Comparison of ENCODE assay signal across 27 cellular contexts in genomic region chr2:224190871-224191270, GRCh38.
DNase-seq lines count a peak whose midpoint lies in the region; ATAC-seq and TF ChIP-seq lines count a peak whose summit lies in the region.
"Had no signal": no experiment of that assay in that cellular context is flagged by ENCODE, and none has a peak within 500 bp of the region (broad histone marks: within the 10 kb centered on the region; RNA-seq: fewer than 3 reads in every experiment).

No MANE protein-coding gene starts in this region.

- no peaks in the 10 kb centered on the region for H3K4me1 Mint-ChIP-seq in activated T-cell treated with anti-CD3 and anti-CD28 coated beads, Interleukin-2, amount 50 U/mL, for 24 hours (ENCODE audit: low read depth)
- H3K4me1 Mint-ChIP-seq: activated naive CD4-positive, alpha-beta T cell treated with anti-CD3 and anti-CD28 coated beads, Interleukin-2, amount 50 U/mL, for 24 hours; activated T-helper 17 cell treated with anti-CD3 and anti-CD28 coated beads, Interleukin-2, amount 50 U/mL, for 72 hours; immature natural killer cell; naive thymus-derived CD8-positive, alpha-beta T cell had no signal

- ATAC-seq in HG03139 (IDR thresholded peaks at IDR 0.05; ENCODE audit: unreplicated experiment), result no peak
- ATAC-seq: activated T-helper 17 cell treated with anti-CD3 and anti-CD28 coated beads, Interleukin-2, amount 50 U/mL, for 72 hours; left lobe of liver; naive thymus-derived CD8-positive, alpha-beta T cell had no signal

- peak; percentile 62 for DNase-seq in AG20443 (ENCODE audit: low spot score)
- peak; percentile 36 for DNase-seq in M059J (ENCODE audit: low read depth)
- peak; percentile 54 for DNase-seq in fibroblast of mammary gland (ENCODE audit: low read depth)
- peak; percentile 16 for DNase-seq in renal cortical epithelial cell (ENCODE audit: low read depth)
- no peak for DNase-seq in HT-29 (ENCODE audit: low spot score)
- DNase-seq in NCI-H2029 treated with DMSO at 0.1 percent for 48 hours (lab: John Stamatoyannopoulos, UW), result no peak
- DNase-seq in activated T-cell treated with anti-CD3 and anti-CD28 coated beads, Interleukin-2, amount 50 U/mL, for 24 hours, result no peak
- DNase-seq: activated CD4-positive, alpha-beta T cell treated with anti-CD3 and anti-CD28 coated beads, Interleukin-2, amount 50 U/mL, for 1 hour; activated CD8-positive, alpha-beta memory T cell treated with anti-CD3 and anti-CD28 coated beads, Interleukin-2, amount 50 U/mL, for 4 hours; AML-193; cerebellar nuclear complex; foreskin melanocyte; H7; hippocampal formation; immature natural killer cell; naive thymus-derived CD8-positive, alpha-beta T cell; NCI-H1092 treated with DMSO at 0.1 percent for 48 hours; NCI-H2081 treated with DMSO at 0.1 percent for 48 hours; NCI-H446; retina; stimulated activated CD4-positive, alpha-beta T cell treated with anti-CD3 and anti-CD28 coated beads, Interleukin-12 subunit alpha, Interleukin-12 subunit beta, amount 100 ng/mL, for 4 hours; stimulated activated naive CD4-positive, alpha-beta T cell treated with Interleukin-2 at 50 U/mL for 16 hours had no signal

- H3K9me3 Mint-ChIP-seq in activated T-cell treated with anti-CD3 and anti-CD28 coated beads, Interleukin-2, amount 50 U/mL, for 24 hours, result peaks cover 8% of the 10 kb centered on the region

- H3K27me3 Mint-ChIP-seq in activated T-cell treated with anti-CD3 and anti-CD28 coated beads, Interleukin-2, amount 50 U/mL, for 24 hours, result peaks cover 2% of the 10 kb centered on the region

- TF ChIP-seq CTCF in fibroblast of mammary gland (conservative IDR thresholded peaks at IDR 0.05; ENCODE audit: control insufficient read depth, insufficient read depth, low read depth, low read length), result no peak

- H3K27ac Mint-ChIP-seq in activated T-cell treated with anti-CD3 and anti-CD28 coated beads, Interleukin-2, amount 50 U/mL, for 24 hours, result no peak overlapping the region
- H3K27ac Mint-ChIP-seq: activated naive CD4-positive, alpha-beta T cell treated with anti-CD3 and anti-CD28 coated beads, Interleukin-2, amount 50 U/mL, for 24 hours; activated T-helper 17 cell treated with anti-CD3 and anti-CD28 coated beads, Interleukin-2, amount 50 U/mL, for 72 hours; immature natural killer cell; mesothelial cell of epicardium; naive thymus-derived CD8-positive, alpha-beta T cell had no signal

- H3K4me3 ChIP-seq in fibroblast of mammary gland (ENCODE audit: control insufficient read depth, low read depth, low read length), result no peak overlapping the region

- H3K36me3 Mint-ChIP-seq in activated T-cell treated with anti-CD3 and anti-CD28 coated beads, Interleukin-2, amount 50 U/mL, for 24 hours (ENCODE audit: low read depth), result no peaks in the 10 kb centered on the region
- H3K36me3 Mint-ChIP-seq: immature natural killer cell, mesothelial cell of epicardium had no signal

- no peak overlapping the region for H3K4me3 Mint-ChIP-seq in activated T-cell treated with anti-CD3 and anti-CD28 coated beads, Interleukin-2, amount 50 U/mL, for 24 hours
- H3K4me3 Mint-ChIP-seq: activated naive CD4-positive, alpha-beta T cell treated with anti-CD3 and anti-CD28 coated beads, Interleukin-2, amount 50 U/mL, for 24 hours; activated T-helper 17 cell treated with anti-CD3 and anti-CD28 coated beads, Interleukin-2, amount 50 U/mL, for 72 hours; immature natural killer cell; mesothelial cell of epicardium; naive thymus-derived CD8-positive, alpha-beta T cell had no signal

Comparison
In these comparisons a context has a peak if more than half of its experiments do, and no peak if none do; other contexts are left out.
1. DNase-seq: peak in AG20443 (single experiment), M059J (single experiment), fibroblast of mammary gland (single experiment) and renal cortical epithelial cell (single experiment); none in HT-29 (single experiment), NCI-H2029 treated with DMSO at 0.1 percent for 48 hours (single experiment) and activated T-cell treated with anti-CD3 and anti-CD28 coated beads, Interleukin-2, amount 50 U/mL, for 24 hours (single experiment).